ENCODE assay signal across 8 cellular contexts in genomic region chr3:43769471-43770425, GRCh38.
A peak's percentile ranks its signal among the peaks of the same experiment; 100 is the strongest.
DNase-seq lines count a peak whose midpoint lies in the region; ATAC-seq lines count a peak whose summit lies in the region.

No MANE protein-coding gene starts in this region.

- H3K27ac Mint-ChIP-seq in activated CD4-positive, alpha-beta T cell treated with anti-CD3 and anti-CD28 coated beads, Interleukin-2, amount 10 ng/mL, durations not matched to agents 7 days and 5 days, result no peak overlapping the region

- peak; percentile 58 for ATAC-seq in HG02885 (IDR thresholded peaks at IDR 0.05; ENCODE audit: poor library complexity, unreplicated experiment)
- peak; percentile 94 for ATAC-seq in left colon
- ATAC-seq in GM18517 (IDR thresholded peaks at IDR 0.05; ENCODE audit: unreplicated experiment), result no peak

- peaks cover 18% of the 10 kb centered on the region for H3K4me1 Mint-ChIP-seq in activated CD4-positive, alpha-beta T cell treated with anti-CD3 and anti-CD28 coated beads, Interleukin-2, amount 10 ng/mL, durations not matched to agents 7 days and 5 days

- no peak overlapping the region for H3K4me3 Mint-ChIP-seq in activated CD4-positive, alpha-beta T cell treated with anti-CD3 and anti-CD28 coated beads, Interleukin-2, amount 10 ng/mL, durations not matched to agents 7 days and 5 days

- POLR2A ChIA-PET in activated CD4-positive, alpha-beta T cell treated with anti-CD3 and anti-CD28 coated beads, Interleukin-2, amount 10 ng/mL, durations not matched to agents 7 days and 5 days (lab: Charles Lee), result no interaction called here

- no peaks in the 10 kb centered on the region for H3K36me3 Mint-ChIP-seq in activated CD4-positive, alpha-beta T cell treated with anti-CD3 and anti-CD28 coated beads, Interleukin-2, amount 10 ng/mL, durations not matched to agents 7 days and 5 days (ENCODE audit: low read depth)

- peaks cover 17% of the 10 kb centered on the region for H3K27me3 Mint-ChIP-seq in activated CD4-positive, alpha-beta T cell treated with anti-CD3 and anti-CD28 coated beads, Interleukin-2, amount 10 ng/mL, durations not matched to agents 7 days and 5 days

- CTCF ChIA-PET in activated CD4-positive, alpha-beta T cell treated with anti-CD3 and anti-CD28 coated beads, Interleukin-2, amount 10 ng/mL, durations not matched to agents 7 days and 5 days (lab: Charles Lee), result interaction anchor here (1.0 to 1.8 kb wide), 5 partner anchors 10 to 23 kb away, joined by 3 to 6 read pairs (median 3); no protein-coding TSS in a partner anchor

- intact Hi-C loops in left colon (cut with DNase I, micrococcal nuclease), result no loop called here

- no peaks in the 10 kb centered on the region for H3K9me3 Mint-ChIP-seq in activated CD4-positive, alpha-beta T cell treated with anti-CD3 and anti-CD28 coated beads, Interleukin-2, amount 10 ng/mL, durations not matched to agents 7 days and 5 days

- DNase-seq in DMS114 treated with DMSO at 0.1 percent for 48 hours (lab: John Stamatoyannopoulos, UW; ENCODE audit: unreplicated experiment) (peak; percentile 90), NCI-H510A treated with DMSO at 0.1 percent for 48 hours (lab: John Stamatoyannopoulos, UW) (peak; percentile 50), dedifferentiated amniotic fluid mesenchymal stem cell (ENCODE audit: extremely low spot score) (peak; percentile 97), left colon (peak; percentile 98 to 99)
- DNase-seq in activated CD4-positive, alpha-beta T cell treated with anti-CD3 and anti-CD28 coated beads, Interleukin-2, amount 10 ng/mL, durations not matched to agents 7 days and 5 days, result peak; percentile 73
- peak; percentile 65 to 70 for DNase-seq in stimulated activated CD4-positive, alpha-beta T cell treated with anti-CD3 and anti-CD28 coated beads, Interleukin-1b, Interleukin-23, amount 100 ng/mL, for 4 hours (ENCODE audit: low read depth in 2 of 2)
